Comparison of ENCODE assay signal across 27 cellular contexts in genomic region chr5:146564036-146564762, GRCh38. TPM values are rescaled to one million over a fixed set of nuclear protein-coding genes. Genes with fewer than 3 reads are reported as not detected.
A peak's percentile ranks its signal among the peaks of the same experiment; 100 is the strongest.
DNase-seq lines count a peak whose midpoint lies in the region; ATAC-seq, FAIRE-seq and TF ChIP-seq lines count a peak whose summit lies in the region.
"Had no signal": no experiment of that assay in that cellular context is flagged by ENCODE, and none has a peak within 500 bp of the region (broad histone marks: within the 10 kb centered on the region; RNA-seq: fewer than 3 reads in every experiment).

No MANE protein-coding gene starts in this region.

- peak overlapping the region; percentile 41 for H3K27ac ChIP-seq in 22Rv1
- H3K27ac ChIP-seq in GM23338 (ENCODE audit: low read depth) = no peak overlapping the region
- no peak overlapping the region for H3K27ac ChIP-seq in astrocyte (ENCODE audit: low read depth, low read length)
- no peak overlapping the region for H3K27ac ChIP-seq in sigmoid colon
- H3K27ac ChIP-seq: body of pancreas, esophagus muscularis mucosa, ovary, right lobe of liver, stomach had no signal

- no peak for ATAC-seq in GM23338
- ATAC-seq in HG02885 (IDR thresholded peaks at IDR 0.05; ENCODE audit: poor library complexity, unreplicated experiment) = no peak
- ATAC-seq: body of pancreas, natural killer cell, right lobe of liver had no signal

- H4K20me1 ChIP-seq in GM23338 (replicated peaks; ENCODE audit: insufficient read depth) = no peaks in the 10 kb centered on the region
- H4K20me1 ChIP-seq in astrocyte (ENCODE audit: insufficient read depth, low read length) = no peaks in the 10 kb centered on the region

- no peaks in the 10 kb centered on the region for H3K36me3 ChIP-seq in GM23338 (ENCODE audit: insufficient read depth)
- H3K36me3 ChIP-seq in astrocyte (ENCODE audit: insufficient read depth, low read length) = no peaks in the 10 kb centered on the region
- H3K36me3 ChIP-seq in sigmoid colon = no peaks in the 10 kb centered on the region
- H3K36me3 ChIP-seq: esophagus muscularis mucosa, HAP-1, ovary, right lobe of liver, stomach had no signal

- 50 to 63% methylated on average over 2 of the region's 2 CpGs for WGBS in sigmoid colon, 2 donors

- intact Hi-C loops in sigmoid colon (cut with DNase I) = no loop called here

- TF ChIP-seq EP300 in sigmoid colon (IDR thresholded peaks at IDR 0.05) = no peak

- TF ChIP-seq CTCF in 22Rv1 (IDR thresholded peaks at IDR 0.05) (no peak), GM23338 (conservative IDR thresholded peaks at IDR 0.05; ENCODE audit: low read depth in 2 of 2) (no peak), astrocyte (IDR thresholded peaks at IDR 0.05; ENCODE audit: insufficient read depth, low read depth, low read length) (no peak), sigmoid colon (IDR thresholded peaks at IDR 0.05) (no peak)

- 0 out of 3 replicates have a peak, but pooled peaks cover under 1% of the 10 kb centered on the region for H3K9me3 Mint-ChIP-seq in GM23338
- H3K9me3 Mint-ChIP-seq in astrocyte (ENCODE audit: unreplicated experiment) = no peaks in the 10 kb centered on the region
- H3K9me3 Mint-ChIP-seq: activated CD4-positive, alpha-beta memory T cell treated with anti-CD3 and anti-CD28 coated beads for 36 hours; activated naive CD8-positive, alpha-beta T cell treated with anti-CD3 and anti-CD28 coated beads, Interleukin-2, amount 10 ng/mL, durations not matched to agents 7 days and 5 days; natural killer cell; type B pancreatic cell had no signal

- no peaks in the 10 kb centered on the region for H3F3A ChIP-seq in GM23338 (replicated peaks; ENCODE audit: low read depth)

- H3K4me1 ChIP-seq in GM23338 (ENCODE audit: insufficient read depth) (peaks cover 12% of the 10 kb centered on the region), astrocyte (ENCODE audit: insufficient read depth, low read length) (peaks cover 33% of the 10 kb centered on the region), sigmoid colon (peaks cover 0 to 25% (median 20%) of the 10 kb centered on the region in 4 donors)
- H3K4me1 ChIP-seq: esophagus muscularis mucosa, right lobe of liver, stomach had no signal

- H3K9ac ChIP-seq in astrocyte (ENCODE audit: low read length) = no peak overlapping the region

- peaks cover 3% of the 10 kb centered on the region; the same call in 1 of the 2 replicates for H3K9me2 ChIP-seq in GM23338 (ENCODE audit: insufficient read depth)

- H3K9me3 ChIP-seq in astrocyte (ENCODE audit: insufficient read depth, low read depth, low read length) (no peaks in the 10 kb centered on the region), sigmoid colon (no peaks in the 10 kb centered on the region)
- H3K9me3 ChIP-seq: body of pancreas, esophagus muscularis mucosa, HAP-1, ovary, right lobe of liver, stomach had no signal

- H3K4me2 ChIP-seq in GM23338 (no peak overlapping the region), astrocyte (ENCODE audit: low read length) (no peak overlapping the region)

- H3K79me2 ChIP-seq in GM23338 (replicated peaks; ENCODE audit: insufficient read depth) (no peaks in the 10 kb centered on the region), astrocyte (ENCODE audit: insufficient read depth, low read length) (no peaks in the 10 kb centered on the region)

- H3K4me3 ChIP-seq in GM23338 = no peak overlapping the region
- no peak overlapping the region for H3K4me3 ChIP-seq in astrocyte (ENCODE audit: insufficient read depth, low read depth, low read length)
- H3K4me3 ChIP-seq in sigmoid colon = no peak overlapping the region
- H3K4me3 ChIP-seq: body of pancreas, esophagus muscularis mucosa, HAP-1, ovary, right lobe of liver, stomach had no signal

- H2AFZ ChIP-seq in GM23338 (peak overlapping the region; percentile 1; the same call in 1 of the 2 replicates), astrocyte (ENCODE audit: low read depth, low read length) (no peak overlapping the region)

- peaks cover 2% of the 10 kb centered on the region for H3K27me3 Mint-ChIP-seq in GM23338 (ENCODE audit: insufficient read depth, low read depth, poor library complexity)
- no peaks in the 10 kb centered on the region for H3K27me3 Mint-ChIP-seq in astrocyte (ENCODE audit: low read depth, unreplicated experiment)
- H3K27me3 Mint-ChIP-seq: activated CD4-positive, alpha-beta memory T cell treated with anti-CD3 and anti-CD28 coated beads for 36 hours had no signal

- DNase-seq in GM23338 (ENCODE audit: low spot score) = no peak
- no peak for DNase-seq in astrocyte (ENCODE audit: low read depth)
- DNase-seq in kidney tubule cell (ENCODE audit: low spot score) = peak; percentile 76
- DNase-seq in DMS153 treated with DMSO at 0.1 percent for 48 hours (lab: John Stamatoyannopoulos, UW; ENCODE audit: unreplicated experiment) = no peak
- DNase-seq in activated T-cell treated with anti-CD3 and anti-CD28 coated beads, Interleukin-2, amount 50 U/mL, for 1 hour = no peak
- DNase-seq in sigmoid colon = no peak
- DNase-seq: activated CD4-positive, alpha-beta memory T cell treated with anti-CD3 and anti-CD28 coated beads for 36 hours; activated effector memory CD4-positive, alpha-beta T cell treated with Interleukin-2 at 50 U/mL for 16 hours; activated naive CD8-positive, alpha-beta T cell treated with anti-CD3 and anti-CD28 coated beads, Interleukin-2, amount 10 ng/mL, durations not matched to agents 7 days and 5 days; body of pancreas; C1 segment of cervical spinal cord; effector CD4-positive, alpha-beta T cell; GF-D8; natural killer cell; NCI-H1092; NCI-H526; ovary; right lobe of liver; RPMI8226; stimulated activated CD4-positive, alpha-beta T cell treated with anti-CD3 and anti-CD28 coated beads, Interleukin-15, amount 100 ng/mL, for 24 hours; stomach had no signal

- H3K27ac Mint-ChIP-seq in GM23338 = no peak overlapping the region
- H3K27ac Mint-ChIP-seq in astrocyte (ENCODE audit: unreplicated experiment) = peak overlapping the region; percentile 22
- H3K27ac Mint-ChIP-seq: activated CD4-positive, alpha-beta memory T cell treated with anti-CD3 and anti-CD28 coated beads for 36 hours; activated naive CD8-positive, alpha-beta T cell treated with anti-CD3 and anti-CD28 coated beads, Interleukin-2, amount 10 ng/mL, durations not matched to agents 7 days and 5 days; natural killer cell; type B pancreatic cell had no signal

- FAIRE-seq in astrocyte (lab: Jason Lieb, UNC) = no peak

- no peak overlapping the region for H3K4me3 Mint-ChIP-seq in GM23338
- no peak overlapping the region for H3K4me3 Mint-ChIP-seq in astrocyte (ENCODE audit: unreplicated experiment)
- H3K4me3 Mint-ChIP-seq: activated CD4-positive, alpha-beta memory T cell treated with anti-CD3 and anti-CD28 coated beads for 36 hours; activated naive CD8-positive, alpha-beta T cell treated with anti-CD3 and anti-CD28 coated beads, Interleukin-2, amount 10 ng/mL, durations not matched to agents 7 days and 5 days; natural killer cell; type B pancreatic cell had no signal

- H3K36me3 Mint-ChIP-seq in GM23338 (ENCODE audit: low read depth) (no peaks in the 10 kb centered on the region), astrocyte (ENCODE audit: low read depth, unreplicated experiment) (no peaks in the 10 kb centered on the region)
- H3K36me3 Mint-ChIP-seq: activated CD4-positive, alpha-beta memory T cell treated with anti-CD3 and anti-CD28 coated beads for 36 hours; activated naive CD8-positive, alpha-beta T cell treated with anti-CD3 and anti-CD28 coated beads, Interleukin-2, amount 10 ng/mL, durations not matched to agents 7 days and 5 days; natural killer cell; type B pancreatic cell had no signal

- TF ChIP-seq POLR2A in sigmoid colon (IDR thresholded peaks at IDR 0.05) = no peak

- H3K27me3 ChIP-seq in GM23338 (ENCODE audit: insufficient read depth) (no peaks in the 10 kb centered on the region), astrocyte (ENCODE audit: insufficient read depth, low read length) (no peaks in the 10 kb centered on the region), sigmoid colon (no peaks in the 10 kb centered on the region)
- H3K27me3 ChIP-seq: body of pancreas, esophagus muscularis mucosa, ovary, right lobe of liver, stomach had no signal

- H3K4me1 Mint-ChIP-seq in GM23338 (peaks cover 16% of the 10 kb centered on the region), astrocyte (ENCODE audit: low read depth, unreplicated experiment) (peaks cover 20% of the 10 kb centered on the region)

TF ChIP-seq in GM23338, 12 proteins besides CTCF, POLR2A, EP300 and RAD21:
- TF ChIP-seq ZNF331 (CRISPR knock-in tag; IDR thresholded peaks at IDR 0.05; ENCODE audit: low read depth) (no peak), ZNF114 (CRISPR knock-in tag; IDR thresholded peaks at IDR 0.05) (no peak)

RNA-seq across cellular contexts. Expression of gene GPR151, which starts 48.2 kb away (rescaled TPM):
- total RNA-seq in GM23338 (2014; rRNA removed; shearing (Covaris generic)) = not detected in 2 replicates
- not detected in 2 replicates for polyA plus RNA-seq in GM23338 (2016; fragmentation: Nextera tagmentation; extraction: Ambion mirVana)
- total RNA-seq in astrocyte = not detected in 2 replicates
- not detected for total RNA-seq in sigmoid colon
- polyA plus RNA-seq in sigmoid colon = not detected
- total RNA-seq: activated CD4-positive, alpha-beta memory T cell treated with anti-CD3 and anti-CD28 coated beads for 36 hours; activated naive CD8-positive, alpha-beta T cell treated with anti-CD3 and anti-CD28 coated beads, Interleukin-2, amount 10 ng/mL, durations not matched to agents 7 days and 5 days; body of pancreas; esophagus muscularis mucosa; mesenteric fat pad; natural killer cell; ovary; right lobe of liver; stomach had no signal
- polyA plus RNA-seq: ovary, stomach had no signal
